ENCODE assay signal across 8 cellular contexts in genomic region chr2:111116843-111117665, GRCh38. TPM values are rescaled to one million over a fixed set of nuclear protein-coding genes. Genes with fewer than 3 reads are reported as not detected.
DNase-seq lines count a peak whose midpoint lies in the region; ATAC-seq and FAIRE-seq lines count a peak whose summit lies in the region.

No MANE protein-coding gene starts in this region.

- H3K9ac ChIP-seq in neuronal stem cell (ENCODE audit: low read depth, low read length, poor library complexity) = peak overlapping the region; percentile 86

- no peak overlapping the region for H4K8ac ChIP-seq in neuronal stem cell (ENCODE audit: low read depth, low read length)

- peak overlapping the region; percentile 74 for H2BK120ac ChIP-seq in neuronal stem cell (ENCODE audit: low read depth, low read length)

- peaks cover 40% of the 10 kb centered on the region for H3K4me1 Mint-ChIP-seq in activated naive CD4-positive, alpha-beta T cell treated with anti-CD3 and anti-CD28 coated beads, Interleukin-2, amount 10 ng/mL, durations not matched to agents 7 days and 5 days

- H3K4me1 ChIP-seq in neuronal stem cell (ENCODE audit: control insufficient read depth in 2 of 2, insufficient read depth in 1 of 2, low read depth in 1 of 2, low read length in 2 of 2) (peaks cover 12 to 18% of the 10 kb centered on the region in 2 donors), thymus (ENCODE audit: control insufficient read depth, insufficient read depth, low read length) (peaks cover 19% of the 10 kb centered on the region)

- peak overlapping the region; percentile 93 for H3K4me2 ChIP-seq in neuronal stem cell (ENCODE audit: insufficient read depth, low read length, poor library complexity, severe bottlenecking)

- peaks cover 6% of the 10 kb centered on the region for H3K36me3 Mint-ChIP-seq in activated naive CD4-positive, alpha-beta T cell treated with anti-CD3 and anti-CD28 coated beads, Interleukin-2, amount 10 ng/mL, durations not matched to agents 7 days and 5 days

- CTCF ChIA-PET in activated naive CD4-positive, alpha-beta T cell treated with anti-CD3 and anti-CD28 coated beads, Interleukin-2, amount 10 ng/mL, durations not matched to agents 7 days and 5 days (lab: Charles Lee) = interaction anchor here (0.6 to 2.0 kb wide), 7 partner anchors 17 to 584 kb away, joined by 3 to 6 read pairs (median 4); no protein-coding TSS in a partner anchor

- H4K91ac ChIP-seq in neuronal stem cell (ENCODE audit: low read depth, low read length, poor library complexity) = no peak overlapping the region

- H2BK12ac ChIP-seq in neuronal stem cell (ENCODE audit: low read length) = peak overlapping the region; percentile 60

- H3K14ac ChIP-seq in neuronal stem cell (ENCODE audit: low read length) = no peak overlapping the region

- DNase-seq in MG63 (peak; percentile 64), SK-MEL-5 (ENCODE audit: low read depth, low spot score) (peak; percentile 78), globus pallidus (ENCODE audit: low spot score) (peak; percentile 71), neuronal stem cell (ENCODE audit: low spot score) (peak; percentile 63)
- peak; percentile 82 for DNase-seq in activated naive CD4-positive, alpha-beta T cell treated with anti-CD3 and anti-CD28 coated beads, Interleukin-2, amount 10 ng/mL, durations not matched to agents 7 days and 5 days

- peak; percentile 45 for FAIRE-seq in G401.6 (lab: Jason Lieb, UNC)

- H2BK15ac ChIP-seq in neuronal stem cell (ENCODE audit: low read length) = peak overlapping the region; percentile 100

- H3K27me3 ChIP-seq in MG63 = peaks cover 13% of the 10 kb centered on the region
- peaks cover 7 to 28% (median 27%) of the 10 kb centered on the region in 3 experiments for H3K27me3 ChIP-seq in neuronal stem cell (ENCODE audit: control insufficient read depth in 3 of 3, insufficient read depth in 3 of 3, low read depth in 1 of 3, low read length in 3 of 3)
- peaks cover 43% of the 10 kb centered on the region for H3K27me3 ChIP-seq in thymus (ENCODE audit: control insufficient read depth, insufficient read depth)

- H3K27me3 Mint-ChIP-seq in activated naive CD4-positive, alpha-beta T cell treated with anti-CD3 and anti-CD28 coated beads, Interleukin-2, amount 10 ng/mL, durations not matched to agents 7 days and 5 days = peaks cover 91% of the 10 kb centered on the region

- H3K18ac ChIP-seq in neuronal stem cell (ENCODE audit: low read length) = peak overlapping the region; percentile 97

- peak overlapping the region; percentile 91 for H2BK5ac ChIP-seq in neuronal stem cell (ENCODE audit: low read length)

- H3K23ac ChIP-seq in neuronal stem cell (ENCODE audit: low read depth, low read length, poor library complexity) = peak overlapping the region; percentile 67

- no peaks in the 10 kb centered on the region for H3K9me3 Mint-ChIP-seq in activated naive CD4-positive, alpha-beta T cell treated with anti-CD3 and anti-CD28 coated beads, Interleukin-2, amount 10 ng/mL, durations not matched to agents 7 days and 5 days

- no CpG with 5 or more reads among the region's 33 CpGs for WGBS in neuronal stem cell (ENCODE audit: extremely low coverage in 2 of 2, insufficient read length in 2 of 2, insufficient replicate concordance in 1 of 2), 2 donors
- 9% methylated on average over 33 of the region's 33 CpGs for WGBS in thymus

- H2AFZ ChIP-seq in neuronal stem cell (ENCODE audit: low read length) = peak overlapping the region; percentile 99

- no peak overlapping the region for H3K27ac ChIP-seq in neuronal stem cell (replicated peaks; ENCODE audit: low read length)
- H3K27ac ChIP-seq in thymus (ENCODE audit: low read depth) = no peak overlapping the region

- H3K4me3 ChIP-seq in MG63 = peak overlapping the region; percentile 33
- H3K4me3 ChIP-seq in neuronal stem cell (ENCODE audit: low read length in 2 of 2) = peak overlapping the region; percentile 36 to 70
- H3K4me3 ChIP-seq in thymus (ENCODE audit: low read length) = peak overlapping the region; percentile 77

- in situ Hi-C loops in SK-MEL-5 (cut with HindIII; ENCODE audit: low pct_unique_long_range_greater_than_20kb, low sequenced_read_pairs) = no loop called here

- peaks cover 1% of the 10 kb centered on the region for H3K79me1 ChIP-seq in neuronal stem cell (ENCODE audit: low read depth, low read length)

- peak overlapping the region; percentile 95 for H2AK5ac ChIP-seq in neuronal stem cell (ENCODE audit: low read depth, low read length)

- H3K9me3 ChIP-seq in MG63 = no peaks in the 10 kb centered on the region
- H3K9me3 ChIP-seq in neuronal stem cell (replicated peaks in 1 of 2; ENCODE audit: control insufficient read depth in 2 of 2, insufficient read depth in 1 of 2, low read depth in 1 of 2, low read length in 2 of 2) = peaks cover 0 to 7% of the 10 kb centered on the region in 2 donors
- no peaks in the 10 kb centered on the region for H3K9me3 ChIP-seq in thymus (ENCODE audit: control insufficient read depth)

- no peak for ATAC-seq in HG03460 (IDR thresholded peaks at IDR 0.05; ENCODE audit: unreplicated experiment)

- H3K27ac Mint-ChIP-seq in activated naive CD4-positive, alpha-beta T cell treated with anti-CD3 and anti-CD28 coated beads, Interleukin-2, amount 10 ng/mL, durations not matched to agents 7 days and 5 days = peak overlapping the region; percentile 49

- H3K4me3 Mint-ChIP-seq in activated naive CD4-positive, alpha-beta T cell treated with anti-CD3 and anti-CD28 coated beads, Interleukin-2, amount 10 ng/mL, durations not matched to agents 7 days and 5 days = peak overlapping the region; percentile 64

- H3K4ac ChIP-seq in neuronal stem cell (ENCODE audit: low read length) = no peak overlapping the region

- no peaks in the 10 kb centered on the region for H3K36me3 ChIP-seq in MG63
- no peaks in the 10 kb centered on the region for H3K36me3 ChIP-seq in neuronal stem cell (replicated peaks in 1 of 2; ENCODE audit: control insufficient read depth in 2 of 2, insufficient read depth in 2 of 2, low read length in 2 of 2)
- H3K36me3 ChIP-seq in thymus (ENCODE audit: control insufficient read depth, insufficient read depth) = no peaks in the 10 kb centered on the region

RNA-seq across cellular contexts. Expression of gene BCL2L11, which starts 3.7 kb away (rescaled TPM):
- total RNA-seq in MG63 (2014; rRNA removed; shearing (Covaris generic); ENCODE audit: low replicate concordance) = 1.1 and 1.8 TPM in 2 replicates
- total RNA-seq in SK-MEL-5 (2014; rRNA removed; shearing (Covaris generic)) = 5.2 and 5.4 TPM in 2 replicates
- polyA plus RNA-seq in SK-MEL-5 (2015; cell fraction: cytosol; rRNA removed) = 7.6 and 9.7 TPM in 2 replicates
- 9.1 and 10.7 TPM in 2 replicates for polyA plus RNA-seq in SK-MEL-5 (2015; cell fraction: nucleus; rRNA removed)
- polyA plus RNA-seq in neuronal stem cell (2013, experiment 1 of 2) = 32.0 TPM
- polyA plus RNA-seq in neuronal stem cell (2013, experiment 2 of 2) = 32.1 TPM
- 47.6 TPM for polyA plus RNA-seq in thymus
